ENCODE assay signal across 11 cellular contexts in the genomic region with DNA sequence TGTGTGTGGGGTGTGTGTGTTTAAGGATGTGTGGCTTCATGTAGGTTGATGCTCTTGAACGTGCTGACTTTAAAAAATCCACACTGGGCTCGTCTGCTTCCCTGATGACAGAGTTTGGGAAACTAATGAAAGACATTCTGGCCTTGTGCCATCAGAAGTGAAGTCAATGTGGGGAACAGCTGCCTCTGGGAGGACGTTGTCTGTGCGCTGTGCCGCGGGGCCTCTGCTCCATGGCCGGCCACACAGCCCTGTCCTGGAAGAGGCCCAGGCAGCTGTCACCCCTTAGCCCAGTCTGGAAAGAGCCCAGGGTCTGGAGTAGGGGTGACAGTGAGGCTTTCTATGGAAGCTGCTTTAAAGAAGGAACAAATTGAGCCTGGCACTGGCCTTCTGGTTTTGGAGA.
DNase-seq lines count a peak whose midpoint lies in the region; ATAC-seq and TF ChIP-seq lines count a peak whose summit lies in the region.
"Had no signal": no experiment of that assay in that cellular context is flagged by ENCODE, and none has a peak within 500 bp of the region (broad histone marks: within the 10 kb centered on the region; RNA-seq: fewer than 3 reads in every experiment).

No MANE protein-coding gene starts in this region.

- H3K9me3 Mint-ChIP-seq in activated CD4-positive, alpha-beta memory T cell treated with anti-CD3 and anti-CD28 coated beads for 36 hours, result no peaks in the 10 kb centered on the region

- in situ Hi-C loops in gastrocnemius medialis (cut with MboI; ENCODE audit: low sequenced_read_pairs in 4 of 4), result loop anchor here in 1 of 4 donors (25.0 kb wide), 1 partner anchor 227 kb away; no protein-coding TSS in a partner anchor

- TF ChIP-seq CTCF in fibroblast of the aortic adventitia (IDR thresholded peaks at IDR 0.05; ENCODE audit: insufficient read depth, low read length) (no peak), gastrocnemius medialis (IDR thresholded peaks at IDR 0.05 in 4 of 5, conservative IDR thresholded peaks at IDR 0.05 in 1 of 5) (no peak)

- no peak overlapping the region for H3K27ac Mint-ChIP-seq in activated CD4-positive, alpha-beta memory T cell treated with anti-CD3 and anti-CD28 coated beads for 36 hours

- intact Hi-C loops in gastrocnemius medialis (cut with DNase I; ENCODE audit: low total_unique reads), result no loop called here
- intact Hi-C loops in activated CD4-positive, alpha-beta memory T cell treated with anti-CD3 and anti-CD28 coated beads for 36 hours (cut with micrococcal nuclease), result no loop called here

- POLR2A ChIA-PET in activated CD4-positive, alpha-beta memory T cell treated with anti-CD3 and anti-CD28 coated beads for 36 hours (lab: Charles Lee), result no interaction called here

- no peak overlapping the region for H3K4me3 Mint-ChIP-seq in activated CD4-positive, alpha-beta memory T cell treated with anti-CD3 and anti-CD28 coated beads for 36 hours

- H3K4me1 Mint-ChIP-seq in activated CD4-positive, alpha-beta memory T cell treated with anti-CD3 and anti-CD28 coated beads for 36 hours (ENCODE audit: low read depth), result no peaks in the 10 kb centered on the region

- no peak for TF ChIP-seq POLR2A in gastrocnemius medialis (IDR thresholded peaks at IDR 0.05)

- DNase-seq in GM04504 (ENCODE audit: low read depth) (peak; percentile 51), RPMI8226 (peak; percentile 36), fibroblast of the aortic adventitia (ENCODE audit: low read depth) (peak; percentile 61), gastrocnemius medialis (peak in 1 of 2 donors; percentile 31), RKO (ENCODE audit: low spot score) (no peak), NOMO-1 (lab: John Stamatoyannopoulos, UW; ENCODE audit: unreplicated experiment in 2 of 2) (no peak)
- no peak for DNase-seq in activated CD4-positive, alpha-beta memory T cell treated with anti-CD3 and anti-CD28 coated beads for 36 hours
- DNase-seq: activated CD8-positive, alpha-beta memory T cell treated with anti-CD3 and anti-CD28 coated beads, Interleukin-2, amount 50 U/mL, for 48 hours; islet precursor cell had no signal

- H3K27me3 ChIP-seq in gastrocnemius medialis, result no peaks in the 10 kb centered on the region

- no peaks in the 10 kb centered on the region for H3K9me3 ChIP-seq in gastrocnemius medialis
- H3K9me3 ChIP-seq: prostate gland had no signal

- H3K36me3 Mint-ChIP-seq in activated CD4-positive, alpha-beta memory T cell treated with anti-CD3 and anti-CD28 coated beads for 36 hours, result no peaks in the 10 kb centered on the region

- H3K36me3 ChIP-seq in gastrocnemius medialis, result no peaks in the 10 kb centered on the region
- H3K36me3 ChIP-seq: prostate gland had no signal

- ATAC-seq in gastrocnemius medialis, result peak; percentile 35 to 51
- no peak for ATAC-seq in HG02981 (IDR thresholded peaks at IDR 0.05; ENCODE audit: unreplicated experiment)

- H3K4me1 ChIP-seq in gastrocnemius medialis, result peaks cover 32 to 40% of the 10 kb centered on the region in 2 donors
- H3K4me1 ChIP-seq: prostate gland had no signal

- peak overlapping the region in 2 of 4 donors; percentile 6 to 67 for H3K27ac ChIP-seq in gastrocnemius medialis
- H3K27ac ChIP-seq: prostate gland had no signal

- no peaks in the 10 kb centered on the region for H3K27me3 Mint-ChIP-seq in activated CD4-positive, alpha-beta memory T cell treated with anti-CD3 and anti-CD28 coated beads for 36 hours

- CTCF ChIA-PET in activated CD4-positive, alpha-beta memory T cell treated with anti-CD3 and anti-CD28 coated beads for 36 hours (lab: Charles Lee), result interaction anchor here (0.6 kb wide), 1 partner anchor 499 kb away, joined by 3 read pairs; no protein-coding TSS in a partner anchor

- H3K4me3 ChIP-seq in fibroblast of the aortic adventitia (ENCODE audit: low read depth, low read length) (no peak overlapping the region), gastrocnemius medialis (no peak overlapping the region)
- H3K4me3 ChIP-seq: prostate gland had no signal

Comparison
In these comparisons a context has a peak if more than half of its experiments do, and no peak if none do; other contexts are left out.
1. DNase-seq: peak in GM04504 (single experiment), RPMI8226 (single experiment) and fibroblast of the aortic adventitia (single experiment); none in RKO (single experiment), activated CD4-positive, alpha-beta memory T cell treated with anti-CD3 and anti-CD28 coated beads for 36 hours (single experiment) and NOMO-1 (0 of 2).